ENCODE assay signal across 1 cellular context in the genomic region with DNA sequence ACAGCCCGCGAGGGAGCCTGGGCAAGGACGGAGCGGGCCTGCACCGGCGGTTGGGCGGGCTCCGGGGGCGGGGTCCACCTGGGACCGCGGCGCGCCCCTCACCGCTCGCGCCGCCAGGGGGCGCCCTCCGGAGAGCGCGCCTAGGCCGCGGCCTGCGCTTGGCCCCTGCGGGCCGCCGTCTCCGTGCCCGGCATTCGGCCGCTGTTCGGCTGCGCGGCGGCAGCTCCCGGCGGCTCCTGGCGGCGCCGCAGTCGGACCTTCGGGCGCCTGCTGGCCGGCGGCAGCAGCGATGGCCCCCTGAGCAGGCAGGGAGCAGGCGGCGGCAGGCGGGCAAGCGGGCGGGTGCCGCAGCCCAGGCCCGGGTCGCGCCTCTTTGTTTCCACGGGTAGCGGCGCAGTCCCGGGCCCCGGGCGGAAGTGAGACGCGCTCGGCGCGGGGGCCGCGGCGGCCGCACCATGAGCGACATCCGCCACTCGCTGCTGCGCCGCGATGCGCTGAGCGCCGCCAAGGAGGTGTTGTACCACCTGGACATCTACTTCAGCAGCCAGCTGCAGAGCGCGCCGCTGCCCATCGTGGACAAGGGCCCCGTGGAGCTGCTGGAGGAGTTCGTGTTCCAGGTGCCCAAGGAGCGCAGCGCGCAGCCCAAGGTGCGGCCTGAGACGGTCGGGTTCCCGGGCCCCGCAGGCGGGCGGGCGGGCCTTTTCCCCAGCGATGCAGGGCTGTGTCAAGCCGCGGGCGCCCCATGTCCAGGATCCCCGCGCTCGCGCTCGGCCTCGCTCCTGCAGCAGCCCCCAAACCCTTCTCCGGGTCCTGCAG.
TF ChIP-seq lines count a peak whose summit lies in the region.

A gene (plus strand): TSS at position 193 of the 816 bp plus-strand sequence. CDS start 263 bp downstream, at position 456.

TF ChIP-seq in K562, 482 proteins besides CTCF, POLR2A, EP300 and RAD21 (continued from another document and continues in another):
- TF ChIP-seq, protein P1, sequence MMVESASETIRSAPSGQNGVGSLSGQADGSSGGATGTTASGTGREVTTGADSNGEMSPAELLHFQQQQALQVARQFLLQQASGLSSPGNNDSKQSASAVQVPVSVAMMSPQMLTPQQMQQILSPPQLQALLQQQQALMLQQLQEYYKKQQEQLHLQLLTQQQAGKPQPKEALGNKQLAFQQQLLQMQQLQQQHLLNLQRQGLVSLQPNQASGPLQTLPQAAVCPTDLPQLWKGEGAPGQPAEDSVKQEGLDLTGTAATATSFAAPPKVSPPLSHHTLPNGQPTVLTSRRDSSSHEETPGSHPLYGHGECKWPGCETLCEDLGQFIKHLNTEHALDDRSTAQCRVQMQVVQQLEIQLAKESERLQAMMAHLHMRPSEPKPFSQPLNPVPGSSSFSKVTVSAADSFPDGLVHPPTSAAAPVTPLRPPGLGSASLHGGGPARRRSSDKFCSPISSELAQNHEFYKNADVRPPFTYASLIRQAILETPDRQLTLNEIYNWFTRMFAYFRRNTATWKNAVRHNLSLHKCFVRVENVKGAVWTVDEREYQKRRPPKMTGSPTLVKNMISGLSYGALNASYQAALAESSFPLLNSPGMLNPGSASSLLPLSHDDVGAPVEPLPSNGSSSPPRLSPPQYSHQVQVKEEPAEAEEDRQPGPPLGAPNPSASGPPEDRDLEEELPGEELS (CRISPR knock-in tag; IDR thresholded peaks at IDR 0.05; ENCODE audit: borderline replicate concordance): peak; percentile 50; the same call in 1 of the 2 replicates
- TF ChIP-seq, protein P2, sequence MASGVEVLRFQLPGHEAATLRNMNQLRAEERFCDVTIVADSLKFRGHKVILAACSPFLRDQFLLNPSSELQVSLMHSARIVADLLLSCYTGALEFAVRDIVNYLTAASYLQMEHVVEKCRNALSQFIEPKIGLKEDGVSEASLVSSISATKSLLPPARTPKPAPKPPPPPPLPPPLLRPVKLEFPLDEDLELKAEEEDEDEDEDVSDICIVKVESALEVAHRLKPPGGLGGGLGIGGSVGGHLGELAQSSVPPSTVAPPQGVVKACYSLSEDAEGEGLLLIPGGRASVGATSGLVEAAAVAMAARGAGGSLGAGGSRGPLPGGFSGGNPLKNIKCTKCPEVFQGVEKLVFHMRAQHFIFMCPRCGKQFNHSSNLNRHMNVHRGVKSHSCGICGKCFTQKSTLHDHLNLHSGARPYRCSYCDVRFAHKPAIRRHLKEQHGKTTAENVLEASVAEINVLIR (CRISPR knock-in tag; IDR thresholded peaks at IDR 0.05): no peak
- TF ChIP-seq SPI1 (IDR thresholded peaks at IDR 0.05; ENCODE audit: borderline replicate concordance, low read depth, low read length): 0 out of 2 replicates have a peak, but pooled peaks have one; percentile 46
- TF ChIP-seq, protein P3, sequence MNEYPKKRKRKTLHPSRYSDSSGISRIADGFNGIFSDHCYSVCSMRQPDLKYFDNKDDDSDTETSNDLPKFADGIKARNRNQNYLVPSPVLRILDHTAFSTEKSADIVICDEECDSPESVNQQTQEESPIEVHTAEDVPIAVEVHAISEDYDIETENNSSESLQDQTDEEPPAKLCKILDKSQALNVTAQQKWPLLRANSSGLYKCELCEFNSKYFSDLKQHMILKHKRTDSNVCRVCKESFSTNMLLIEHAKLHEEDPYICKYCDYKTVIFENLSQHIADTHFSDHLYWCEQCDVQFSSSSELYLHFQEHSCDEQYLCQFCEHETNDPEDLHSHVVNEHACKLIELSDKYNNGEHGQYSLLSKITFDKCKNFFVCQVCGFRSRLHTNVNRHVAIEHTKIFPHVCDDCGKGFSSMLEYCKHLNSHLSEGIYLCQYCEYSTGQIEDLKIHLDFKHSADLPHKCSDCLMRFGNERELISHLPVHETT (CRISPR knock-in tag; conservative IDR thresholded peaks at IDR 0.05 in 1 of 2, IDR thresholded peaks at IDR 0.05 in 1 of 2): peak in 1 of 2 experiments; percentile 80; a peak in 2 of 4 replicates
- TF ChIP-seq CXXC5 (CRISPR knock-in tag; IDR thresholded peaks at IDR 0.05): peak; percentile 95
- no peak for TF ChIP-seq MEIS2 (IDR thresholded peaks at IDR 0.05; ENCODE audit: partially characterized antibody)
- TF ChIP-seq TBP (optimal IDR thresholded peaks at IDR 0.05; ENCODE audit: low read depth, low read length): peak; percentile 91
- peak; percentile 59 for TF ChIP-seq MYC (IDR thresholded peaks at IDR 0.05; ENCODE audit: low read depth, low read length)
- TF ChIP-seq MYC (CRISPR knock-in tag; IDR thresholded peaks at IDR 0.05; ENCODE audit: borderline replicate concordance, low read depth): no peak
- TF ChIP-seq POLR3G (IDR thresholded peaks at IDR 0.05; ENCODE audit: extremely low read depth, insufficient read length, insufficient replicate concordance): no peak
- no peak for TF ChIP-seq HDAC8 (tag; IDR thresholded peaks at IDR 0.05)
- peak; percentile 94 for TF ChIP-seq POLR2G (IDR thresholded peaks at IDR 0.05; ENCODE audit: low read depth, low read length)
- no peak for TF ChIP-seq NR4A1 (CRISPR knock-in tag; IDR thresholded peaks at IDR 0.05)
- 0 out of 2 replicates have a peak, but pooled peaks have one; percentile 50 for TF ChIP-seq NR4A1 (tag; IDR thresholded peaks at IDR 0.05)
- no peak for TF ChIP-seq ZBTB17 (CRISPR knock-in tag; IDR thresholded peaks at IDR 0.05)
- TF ChIP-seq IRF2 (CRISPR knock-in tag; IDR thresholded peaks at IDR 0.05): no peak
- TF ChIP-seq DMBX1 (CRISPR knock-in tag; IDR thresholded peaks at IDR 0.05; ENCODE audit: borderline replicate concordance): peak; percentile 29; the same call in 1 of the 2 replicates
- TF ChIP-seq NR2C1 (IDR thresholded peaks at IDR 0.05): no peak
- no peak for TF ChIP-seq NR2C1 (tag; IDR thresholded peaks at IDR 0.05)
- TF ChIP-seq ZNF175 (CRISPR knock-in tag; IDR thresholded peaks at IDR 0.05; ENCODE audit: low read depth): no peak
- TF ChIP-seq, protein P4, sequence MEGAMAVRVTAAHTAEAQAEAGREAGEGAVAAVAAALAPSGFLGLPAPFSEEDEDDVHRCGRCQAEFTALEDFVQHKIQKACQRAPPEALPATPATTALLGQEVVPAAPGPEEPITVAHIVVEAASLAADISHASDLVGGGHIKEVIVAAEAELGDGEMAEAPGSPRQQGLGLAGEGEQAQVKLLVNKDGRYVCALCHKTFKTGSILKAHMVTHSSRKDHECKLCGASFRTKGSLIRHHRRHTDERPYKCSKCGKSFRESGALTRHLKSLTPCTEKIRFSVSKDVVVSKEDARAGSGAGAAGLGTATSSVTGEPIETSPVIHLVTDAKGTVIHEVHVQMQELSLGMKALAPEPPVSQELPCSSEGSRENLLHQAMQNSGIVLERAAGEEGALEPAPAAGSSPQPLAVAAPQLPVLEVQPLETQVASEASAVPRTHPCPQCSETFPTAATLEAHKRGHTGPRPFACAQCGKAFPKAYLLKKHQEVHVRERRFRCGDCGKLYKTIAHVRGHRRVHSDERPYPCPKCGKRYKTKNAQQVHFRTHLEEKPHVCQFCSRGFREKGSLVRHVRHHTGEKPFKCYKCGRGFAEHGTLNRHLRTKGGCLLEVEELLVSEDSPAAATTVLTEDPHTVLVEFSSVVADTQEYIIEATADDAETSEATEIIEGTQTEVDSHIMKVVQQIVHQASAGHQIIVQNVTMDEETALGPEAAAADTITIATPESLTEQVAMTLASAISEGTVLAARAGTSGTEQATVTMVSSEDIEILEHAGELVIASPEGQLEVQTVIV (CRISPR knock-in tag; IDR thresholded peaks at IDR 0.05; ENCODE audit: borderline replicate concordance): no peak; the same call in 1 of the 2 replicates
- TF ChIP-seq, protein P5, sequence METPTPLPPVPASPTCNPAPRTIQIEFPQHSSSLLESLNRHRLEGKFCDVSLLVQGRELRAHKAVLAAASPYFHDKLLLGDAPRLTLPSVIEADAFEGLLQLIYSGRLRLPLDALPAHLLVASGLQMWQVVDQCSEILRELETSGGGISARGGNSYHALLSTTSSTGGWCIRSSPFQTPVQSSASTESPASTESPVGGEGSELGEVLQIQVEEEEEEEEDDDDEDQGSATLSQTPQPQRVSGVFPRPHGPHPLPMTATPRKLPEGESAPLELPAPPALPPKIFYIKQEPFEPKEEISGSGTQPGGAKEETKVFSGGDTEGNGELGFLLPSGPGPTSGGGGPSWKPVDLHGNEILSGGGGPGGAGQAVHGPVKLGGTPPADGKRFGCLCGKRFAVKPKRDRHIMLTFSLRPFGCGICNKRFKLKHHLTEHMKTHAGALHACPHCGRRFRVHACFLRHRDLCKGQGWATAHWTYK (CRISPR knock-in tag; IDR thresholded peaks at IDR 0.05): peak; percentile 38; the same call in 1 of the 2 replicates
- TF ChIP-seq RB1 (IDR thresholded peaks at IDR 0.05; ENCODE audit: low read depth): peak; percentile 99
- TF ChIP-seq ZNF77 (CRISPR knock-in tag; IDR thresholded peaks at IDR 0.05): no peak
- TF ChIP-seq, protein P6, sequence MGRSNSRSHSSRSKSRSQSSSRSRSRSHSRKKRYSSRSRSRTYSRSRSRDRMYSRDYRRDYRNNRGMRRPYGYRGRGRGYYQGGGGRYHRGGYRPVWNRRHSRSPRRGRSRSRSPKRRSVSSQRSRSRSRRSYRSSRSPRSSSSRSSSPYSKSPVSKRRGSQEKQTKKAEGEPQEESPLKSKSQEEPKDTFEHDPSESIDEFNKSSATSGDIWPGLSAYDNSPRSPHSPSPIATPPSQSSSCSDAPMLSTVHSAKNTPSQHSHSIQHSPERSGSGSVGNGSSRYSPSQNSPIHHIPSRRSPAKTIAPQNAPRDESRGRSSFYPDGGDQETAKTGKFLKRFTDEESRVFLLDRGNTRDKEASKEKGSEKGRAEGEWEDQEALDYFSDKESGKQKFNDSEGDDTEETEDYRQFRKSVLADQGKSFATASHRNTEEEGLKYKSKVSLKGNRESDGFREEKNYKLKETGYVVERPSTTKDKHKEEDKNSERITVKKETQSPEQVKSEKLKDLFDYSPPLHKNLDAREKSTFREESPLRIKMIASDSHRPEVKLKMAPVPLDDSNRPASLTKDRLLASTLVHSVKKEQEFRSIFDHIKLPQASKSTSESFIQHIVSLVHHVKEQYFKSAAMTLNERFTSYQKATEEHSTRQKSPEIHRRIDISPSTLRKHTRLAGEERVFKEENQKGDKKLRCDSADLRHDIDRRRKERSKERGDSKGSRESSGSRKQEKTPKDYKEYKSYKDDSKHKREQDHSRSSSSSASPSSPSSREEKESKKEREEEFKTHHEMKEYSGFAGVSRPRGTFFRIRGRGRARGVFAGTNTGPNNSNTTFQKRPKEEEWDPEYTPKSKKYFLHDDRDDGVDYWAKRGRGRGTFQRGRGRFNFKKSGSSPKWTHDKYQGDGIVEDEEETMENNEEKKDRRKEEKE (IDR thresholded peaks at IDR 0.05; ENCODE audit: borderline replicate concordance in 1 of 2, control insufficient read depth in 1 of 2, low read depth in 2 of 2, low read length in 1 of 2): 0 out of 4 replicates have a peak, but pooled peaks of 1 of the 2 experiments have one; percentile 74
- TF ChIP-seq, protein P7, sequence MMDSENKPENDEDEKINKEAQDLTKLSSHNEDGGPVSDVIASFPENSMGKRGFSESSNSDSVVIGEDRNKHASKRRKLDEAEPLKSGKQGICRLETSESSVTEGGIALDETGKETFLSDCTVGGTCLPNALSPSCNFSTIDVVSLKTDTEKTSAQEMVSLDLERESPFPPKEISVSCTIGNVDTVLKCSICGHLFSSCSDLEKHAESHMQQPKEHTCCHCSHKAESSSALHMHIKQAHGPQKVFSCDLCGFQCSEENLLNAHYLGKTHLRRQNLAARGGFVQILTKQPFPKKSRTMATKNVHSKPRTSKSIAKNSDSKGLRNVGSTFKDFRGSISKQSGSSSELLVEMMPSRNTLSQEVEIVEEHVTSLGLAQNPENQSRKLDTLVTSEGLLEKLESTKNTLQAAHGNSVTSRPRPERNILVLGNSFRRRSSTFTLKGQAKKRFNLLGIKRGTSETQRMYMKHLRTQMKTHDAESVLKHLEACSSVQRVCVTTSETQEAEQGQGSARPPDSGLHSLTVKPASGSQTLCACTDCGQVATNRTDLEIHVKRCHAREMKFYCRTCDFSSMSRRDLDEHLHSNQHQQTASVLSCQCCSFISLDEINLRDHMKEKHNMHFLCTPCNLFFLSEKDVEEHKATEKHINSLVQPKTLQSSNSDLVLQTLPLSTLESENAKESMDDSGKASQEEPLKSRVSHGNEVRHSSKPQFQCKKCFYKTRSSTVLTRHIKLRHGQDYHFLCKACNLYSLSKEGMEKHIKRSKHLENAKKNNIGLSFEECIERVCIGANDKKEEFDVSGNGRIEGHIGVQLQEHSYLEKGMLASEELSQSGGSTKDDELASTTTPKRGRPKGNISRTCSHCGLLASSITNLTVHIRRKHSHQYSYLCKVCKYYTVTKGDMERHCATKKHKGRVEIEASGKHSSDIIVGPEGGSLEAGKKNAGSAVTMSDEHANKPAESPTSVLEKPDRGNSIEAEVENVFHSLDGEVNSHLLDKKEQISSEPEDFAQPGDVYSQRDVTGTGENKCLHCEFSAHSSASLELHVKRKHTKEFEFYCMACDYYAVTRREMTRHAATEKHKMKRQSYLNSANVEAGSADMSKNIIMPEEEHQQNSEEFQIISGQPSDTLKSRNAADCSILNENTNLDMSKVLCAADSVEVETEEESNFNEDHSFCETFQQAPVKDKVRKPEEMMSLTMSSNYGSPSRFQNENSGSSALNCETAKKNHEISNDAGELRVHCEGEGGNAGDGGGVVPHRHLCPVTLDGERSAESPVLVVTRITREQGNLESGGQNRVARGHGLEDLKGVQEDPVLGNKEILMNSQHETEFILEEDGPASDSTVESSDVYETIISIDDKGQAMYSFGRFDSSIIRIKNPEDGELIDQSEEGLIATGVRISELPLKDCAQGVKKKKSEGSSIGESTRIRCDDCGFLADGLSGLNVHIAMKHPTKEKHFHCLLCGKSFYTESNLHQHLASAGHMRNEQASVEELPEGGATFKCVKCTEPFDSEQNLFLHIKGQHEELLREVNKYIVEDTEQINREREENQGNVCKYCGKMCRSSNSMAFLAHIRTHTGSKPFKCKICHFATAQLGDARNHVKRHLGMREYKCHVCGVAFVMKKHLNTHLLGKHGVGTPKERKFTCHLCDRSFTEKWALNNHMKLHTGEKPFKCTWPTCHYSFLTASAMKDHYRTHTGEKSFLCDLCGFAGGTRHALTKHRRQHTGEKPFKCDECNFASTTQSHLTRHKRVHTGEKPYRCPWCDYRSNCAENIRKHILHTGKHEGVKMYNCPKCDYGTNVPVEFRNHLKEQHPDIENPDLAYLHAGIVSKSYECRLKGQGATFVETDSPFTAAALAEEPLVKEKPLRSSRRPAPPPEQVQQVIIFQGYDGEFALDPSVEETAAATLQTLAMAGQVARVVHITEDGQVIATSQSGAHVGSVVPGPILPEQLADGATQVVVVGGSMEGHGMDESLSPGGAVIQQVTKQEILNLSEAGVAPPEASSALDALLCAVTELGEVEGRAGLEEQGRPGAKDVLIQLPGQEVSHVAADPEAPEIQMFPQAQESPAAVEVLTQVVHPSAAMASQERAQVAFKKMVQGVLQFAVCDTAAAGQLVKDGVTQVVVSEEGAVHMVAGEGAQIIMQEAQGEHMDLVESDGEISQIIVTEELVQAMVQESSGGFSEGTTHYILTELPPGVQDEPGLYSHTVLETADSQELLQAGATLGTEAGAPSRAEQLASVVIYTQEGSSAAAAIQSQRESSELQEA (IDR thresholded peaks at IDR 0.05; ENCODE audit: low read depth): peak; percentile 54; the same call in 1 of the 2 replicates
- TF ChIP-seq ZBTB7A (IDR thresholded peaks at IDR 0.05; ENCODE audit: borderline replicate concordance, control insufficient read depth, low read depth, low read length): peak; percentile 98
- TF ChIP-seq KAT7 (CRISPR knock-in tag; IDR thresholded peaks at IDR 0.05; ENCODE audit: borderline replicate concordance): no peak
- no peak for TF ChIP-seq CBFA2T3 (IDR thresholded peaks at IDR 0.05)
- peak; percentile 80; the same call in 1 of the 2 replicates for TF ChIP-seq POLR2AphosphoS2 (IDR thresholded peaks at IDR 0.05; ENCODE audit: low read length)
- TF ChIP-seq ZNF785 (CRISPR knock-in tag; IDR thresholded peaks at IDR 0.05): no peak
